ENCODE assay signal across 15 cellular contexts in the genomic region with DNA sequence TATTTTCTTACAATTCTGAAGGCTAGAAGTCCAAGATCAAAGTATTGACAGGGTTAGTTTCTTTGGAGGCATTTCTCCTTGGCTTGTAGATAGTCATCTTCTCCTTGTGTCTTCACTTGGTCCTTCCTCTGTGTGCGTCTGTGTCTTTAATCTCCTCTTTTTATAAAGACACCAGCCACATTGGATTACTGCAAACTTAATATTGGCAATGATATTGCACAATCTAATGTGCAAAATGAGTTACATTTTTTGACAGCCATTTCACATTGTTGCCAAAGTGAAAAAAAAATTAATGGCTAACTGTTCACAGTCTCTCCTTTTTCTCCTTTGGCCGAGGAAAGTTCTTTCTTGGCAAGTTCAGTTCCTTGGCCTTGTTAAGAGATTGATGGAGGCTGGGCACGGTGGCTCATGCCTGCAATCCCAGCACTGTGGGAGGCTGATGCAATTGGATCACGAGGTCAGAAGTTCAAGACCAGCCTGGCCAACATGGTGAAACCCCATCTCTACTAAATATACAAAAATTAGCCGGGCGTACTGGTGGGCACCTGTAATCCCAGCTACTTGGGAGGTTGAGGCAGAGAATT.
A peak's percentile ranks its signal among the peaks of the same experiment; 100 is the strongest.
DNase-seq lines count a peak whose midpoint lies in the region; TF ChIP-seq lines count a peak whose summit lies in the region.
"Had no signal": no experiment of that assay in that cellular context is flagged by ENCODE, and none has a peak within 500 bp of the region (broad histone marks: within the 10 kb centered on the region; RNA-seq: fewer than 3 reads in every experiment).

No MANE protein-coding gene starts in this region.

- peak overlapping the region; percentile 51; the same call in 1 of the 2 replicates for H2AFZ ChIP-seq in Karpas-422 (ENCODE audit: low read length)
- H2AFZ ChIP-seq: PC-9 had no signal

- no peak overlapping the region for H3K4me2 ChIP-seq in Karpas-422 (ENCODE audit: low read depth, low read length, poor library complexity, severe bottlenecking)
- H3K4me2 ChIP-seq: A549, PC-9 had no signal

- no peaks in the 10 kb centered on the region for H3K4me1 ChIP-seq in Karpas-422 (ENCODE audit: low read length)
- peaks cover 0 to 13% (median 3%) of the 10 kb centered on the region in 5 donors for H3K4me1 ChIP-seq in subcutaneous abdominal adipose tissue (ENCODE audit: control insufficient read depth in 5 of 5, insufficient read depth in 5 of 5, low read length in 5 of 5)
- H3K4me1 ChIP-seq: A549, BE2C had no signal

- TF ChIP-seq CTCF in AG10803 (conservative IDR thresholded peaks at IDR 0.05; ENCODE audit: low read length) (no peak), fibroblast of the aortic adventitia (IDR thresholded peaks at IDR 0.05; ENCODE audit: insufficient read depth, low read length) (no peak)

- DNase-seq in AG10803 (ENCODE audit: low read depth) (peak; percentile 86), Karpas-422 (no peak), fibroblast of the aortic adventitia (ENCODE audit: low read depth) (peak; percentile 85), DMS 273 treated with DMSO at 0.1 percent for 48 hours (lab: John Stamatoyannopoulos, UW) (no peak), SIG-M5 (lab: John Stamatoyannopoulos, UW) (no peak)
- DNase-seq in activated T-cell treated with anti-CD3 and anti-CD28 coated beads, Interleukin-2, amount 50 U/mL, for 48 hours = no peak
- DNase-seq: BE2C, NCI-H1092, NCI-H1436 treated with DMSO at 0.1 percent for 48 hours, NCI-H1930, NCI-H510A, PC-9, RPMI8226 had no signal

- no peak overlapping the region for H3K27ac ChIP-seq in Karpas-422 (ENCODE audit: low read length)
- H3K27ac ChIP-seq in subcutaneous abdominal adipose tissue (ENCODE audit: low read depth, low read length) = peak overlapping the region; percentile 1
- H3K27ac ChIP-seq: A549, PC-9 had no signal

- H3K9me2 ChIP-seq in Karpas-422 (replicated peaks; ENCODE audit: insufficient read depth, low read length) = no peaks in the 10 kb centered on the region

- H3K36me3 ChIP-seq in Karpas-422 (ENCODE audit: insufficient read depth, low read length) (no peaks in the 10 kb centered on the region), subcutaneous abdominal adipose tissue (ENCODE audit: control insufficient read depth in 5 of 5, insufficient read depth in 5 of 5, low read length in 5 of 5) (no peaks in the 10 kb centered on the region)
- H3K36me3 ChIP-seq: BE2C had no signal

- H3K9me3 ChIP-seq in Karpas-422 (ENCODE audit: low read length) = no peaks in the 10 kb centered on the region
- H3K9me3 ChIP-seq in subcutaneous abdominal adipose tissue (ENCODE audit: control insufficient read depth in 5 of 5, low read length in 5 of 5) = peaks cover 0 to 10% (median 4%) of the 10 kb centered on the region in 5 donors
- H3K9me3 ChIP-seq: BE2C had no signal

- H3K27me3 ChIP-seq in Karpas-422 (ENCODE audit: low read length) (no peaks in the 10 kb centered on the region), subcutaneous abdominal adipose tissue (ENCODE audit: control insufficient read depth in 5 of 5, insufficient read depth in 4 of 5, low read length in 5 of 5) (no peaks in the 10 kb centered on the region)
- H3K27me3 ChIP-seq: BE2C had no signal

- H3K9ac ChIP-seq in Karpas-422 (ENCODE audit: low read length) (no peak overlapping the region), subcutaneous abdominal adipose tissue (ENCODE audit: low read length in 5 of 5) (no peak overlapping the region)

- no peak overlapping the region for H3K4me3 ChIP-seq in AG10803 (ENCODE audit: low read length)
- H3K4me3 ChIP-seq in Karpas-422 (ENCODE audit: low read length) = no peak overlapping the region
- no peak overlapping the region for H3K4me3 ChIP-seq in fibroblast of the aortic adventitia (ENCODE audit: low read depth, low read length)
- no peak overlapping the region for H3K4me3 ChIP-seq in subcutaneous abdominal adipose tissue (ENCODE audit: low read depth in 1 of 5, low read length in 5 of 5)
- H3K4me3 ChIP-seq: A549, PC-9 had no signal

- no peaks in the 10 kb centered on the region for H4K20me1 ChIP-seq in Karpas-422 (ENCODE audit: insufficient read depth, low read depth, low read length)

- H3K79me2 ChIP-seq in Karpas-422 (ENCODE audit: low read length) = no peaks in the 10 kb centered on the region

Comparison
In these comparisons a context has a peak if more than half of its experiments do, and no peak if none do; other contexts are left out.
1. DNase-seq: peak in AG10803 (single experiment) and fibroblast of the aortic adventitia (single experiment); none in Karpas-422 (single experiment), DMS 273 treated with DMSO at 0.1 percent for 48 hours (single experiment), activated T-cell treated with anti-CD3 and anti-CD28 coated beads, Interleukin-2, amount 50 U/mL, for 48 hours (0 of 2) and SIG-M5 (single experiment).